Comparison of ENCODE assay signal across 24 cellular contexts in genomic region chr6:80209434-80209833, GRCh38.
A peak's percentile ranks its signal among the peaks of the same experiment; 100 is the strongest.
DNase-seq lines count a peak whose midpoint lies in the region; ATAC-seq, FAIRE-seq and TF ChIP-seq lines count a peak whose summit lies in the region.
"Had no signal": no experiment of that assay in that cellular context is flagged by ENCODE, and none has a peak within 500 bp of the region (broad histone marks: within the 10 kb centered on the region; RNA-seq: fewer than 3 reads in every experiment).

No MANE protein-coding gene starts in this region.

- FAIRE-seq in bronchial epithelial cell (lab: Jason Lieb, UNC): no peak
- FAIRE-seq in GM12892 (lab: Jason Lieb, UNC): no peak
- FAIRE-seq: GM19239 had no signal

- no peak for TF ChIP-seq POLR2A in GM12892 (IDR thresholded peaks at IDR 0.05; ENCODE audit: low read depth, low read length)

- no peaks in the 10 kb centered on the region for H3K36me3 ChIP-seq in bronchial epithelial cell (ENCODE audit: control insufficient read depth, insufficient read depth, low read length)
- H3K36me3 ChIP-seq: adrenal gland, BLaER1 had no signal

- no peaks in the 10 kb centered on the region for H3K27me3 ChIP-seq in bronchial epithelial cell (ENCODE audit: control insufficient read depth, insufficient read depth, low read length)
- H3K27me3 ChIP-seq: adrenal gland, BLaER1, esophagus muscularis mucosa had no signal

- ATAC-seq in GM21529 (IDR thresholded peaks at IDR 0.05; ENCODE audit: unreplicated experiment) (peak; percentile 40), HG03457 (IDR thresholded peaks at IDR 0.05; ENCODE audit: unreplicated experiment) (peak; percentile 45), HG02973 (IDR thresholded peaks at IDR 0.05; ENCODE audit: unreplicated experiment) (no peak), HG03571 (IDR thresholded peaks at IDR 0.05; ENCODE audit: unreplicated experiment) (no peak)
- ATAC-seq: activated CD8-positive, alpha-beta memory T cell treated with anti-CD3 and anti-CD28 coated beads, Interleukin-2, amount 10 ng/mL, durations not matched to agents 7 days and 5 days; Panc1; stimulated activated naive B cell treated with anti-CD40 and anti-IgM and Interleukin-4, amounts not matched to agents 10 μg/mL and 1 μg/mL and 100 μg/mL, for 72 hours had no signal

- DNase-seq in NCI-H1105 treated with DMSO at 0.1 percent for 48 hours (lab: John Stamatoyannopoulos, UW): peak; percentile 5
- no peak for DNase-seq in NCI-H1105 (lab: John Stamatoyannopoulos, UW)
- peak; percentile 25 for DNase-seq in bronchial epithelial cell (ENCODE audit: low read depth)
- DNase-seq in GM12892 (ENCODE audit: insufficient read length): no peak
- DNase-seq: activated CD4-positive, alpha-beta T cell treated with anti-CD3 and anti-CD28 coated beads for 1 hour; activated CD8-positive, alpha-beta memory T cell treated with anti-CD3 and anti-CD28 coated beads, Interleukin-2, amount 10 ng/mL, durations not matched to agents 7 days and 5 days; activated effector memory CD4-positive, alpha-beta T cell treated with Interleukin-2 at 50 U/mL for 16 hours; adrenal gland; caudate nucleus; HFFc6; NCI-H1436; NCI-H2171 treated with DMSO at 0.1 percent for 48 hours; NCI-H748 treated with DMSO at 0.1 percent for 48 hours; SK-N-SH; stimulated activated naive B cell treated with anti-CD40 and anti-IgM and Interleukin-4, amounts not matched to agents 10 μg/mL and 1 μg/mL and 100 μg/mL, for 72 hours; T-helper 9 cell had no signal

- TF ChIP-seq CTCF in bronchial epithelial cell (IDR thresholded peaks at IDR 0.05; ENCODE audit: insufficient read depth, low read length, severe bottlenecking): no peak

- no peak overlapping the region for H3K4me3 ChIP-seq in bronchial epithelial cell (ENCODE audit: low read depth, low read length)
- H3K4me3 ChIP-seq: adrenal gland, BLaER1, esophagus muscularis mucosa had no signal

Comparison
In these comparisons a context has a peak if more than half of its experiments do, and no peak if none do; other contexts are left out.
1. DNase-seq: peak in NCI-H1105 treated with DMSO at 0.1 percent for 48 hours (single experiment) and bronchial epithelial cell (single experiment); none in NCI-H1105 (single experiment) and GM12892 (single experiment).
2. ATAC-seq: peak in GM21529 (single experiment) and HG03457 (single experiment); none in HG02973 (single experiment) and HG03571 (single experiment).